Comparison of ENCODE assay signal across 17 cellular contexts in the genomic region with DNA sequence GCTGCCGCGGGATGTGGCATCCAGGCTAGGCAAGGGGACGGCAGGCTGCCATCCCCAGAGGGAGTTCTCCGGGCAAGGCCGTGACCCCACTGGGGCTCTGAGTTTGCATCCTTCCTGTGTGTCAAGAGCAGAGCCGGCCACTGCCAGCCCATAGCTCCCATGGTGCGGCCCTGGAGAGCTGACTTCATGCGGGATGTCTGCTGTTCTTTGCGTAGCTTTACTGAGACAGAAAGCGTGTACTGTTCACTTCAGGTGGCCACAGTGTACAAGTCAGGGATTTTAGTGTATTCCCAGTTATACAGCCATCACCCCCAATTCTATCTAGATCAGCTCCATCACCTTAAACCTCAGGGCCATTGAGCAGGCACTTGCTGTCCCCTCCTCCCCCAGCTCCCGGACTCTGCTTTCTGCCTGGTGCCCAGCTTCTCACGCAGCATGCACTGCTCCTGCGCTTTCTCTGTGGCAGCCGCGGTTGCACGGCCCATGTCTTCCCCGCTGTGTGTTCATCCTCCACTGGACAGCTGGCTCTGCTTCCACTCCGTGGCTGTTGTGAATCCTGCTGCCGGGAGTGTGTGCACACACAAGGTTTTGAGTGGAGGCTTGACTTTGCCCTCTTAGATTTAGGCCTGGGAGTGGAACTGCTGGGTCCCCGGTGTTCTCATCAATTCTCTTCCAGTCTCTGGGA.
"Had no signal": no experiment of that assay in that cellular context is flagged by ENCODE, and none has a peak within 500 bp of the region (broad histone marks: within the 10 kb centered on the region; RNA-seq: fewer than 3 reads in every experiment).

No MANE protein-coding gene starts in this region.

- H3K4me3 ChIP-seq: lower lobe of right lung, pancreas, tibial artery had no signal

- H3K27me3 Mint-ChIP-seq: activated CD4-positive, alpha-beta T cell treated with anti-CD3 and anti-CD28 coated beads for 36 hours; activated naive CD4-positive, alpha-beta T cell treated with anti-CD3 and anti-CD28 coated beads, Interleukin-2, amount 50 U/mL, for 24 hours; naive thymus-derived CD8-positive, alpha-beta T cell; stimulated activated naive CD8-positive, alpha-beta T cell treated with anti-CD3 and anti-CD28 coated beads, Interleukin-15, amount 100 ng/mL, for 72 hours had no signal

- H3K27ac ChIP-seq: foreskin keratinocyte, lower lobe of right lung, pancreas, tibial artery had no signal

- H3K27ac Mint-ChIP-seq: activated CD4-positive, alpha-beta T cell treated with anti-CD3 and anti-CD28 coated beads for 36 hours; activated naive CD4-positive, alpha-beta T cell treated with anti-CD3 and anti-CD28 coated beads, Interleukin-2, amount 50 U/mL, for 24 hours had no signal

- H3K4me3 Mint-ChIP-seq: activated CD4-positive, alpha-beta T cell treated with anti-CD3 and anti-CD28 coated beads for 36 hours; activated naive CD4-positive, alpha-beta T cell treated with anti-CD3 and anti-CD28 coated beads, Interleukin-2, amount 50 U/mL, for 24 hours; immature natural killer cell; naive thymus-derived CD8-positive, alpha-beta T cell; stimulated activated naive CD8-positive, alpha-beta T cell treated with anti-CD3 and anti-CD28 coated beads, Interleukin-15, amount 100 ng/mL, for 72 hours had no signal

- H3K9me3 Mint-ChIP-seq: activated naive CD4-positive, alpha-beta T cell treated with anti-CD3 and anti-CD28 coated beads, Interleukin-2, amount 50 U/mL, for 24 hours; immature natural killer cell; naive thymus-derived CD8-positive, alpha-beta T cell; stimulated activated naive CD8-positive, alpha-beta T cell treated with anti-CD3 and anti-CD28 coated beads, Interleukin-15, amount 100 ng/mL, for 72 hours had no signal

- DNase-seq: activated CD4-positive, alpha-beta T cell treated with anti-CD3 and anti-CD28 coated beads for 36 hours; activated CD4-positive, alpha-beta T cell treated with anti-CD3 and anti-CD28 coated beads, Interleukin-2, amount 50 U/mL, for 48 hours; activated gamma-delta T cell; effector CD8-positive, alpha-beta T cell; erythroblast; foreskin keratinocyte; immature natural killer cell; lower lobe of right lung; naive thymus-derived CD8-positive, alpha-beta T cell; right cardiac atrium; stimulated activated CD4-positive, alpha-beta T cell treated with anti-CD3 and anti-CD28 coated beads, Interleukin-4, amount 100 ng/mL, for 24 hours; stimulated activated naive CD8-positive, alpha-beta T cell treated with anti-CD3 and anti-CD28 coated beads, Interleukin-15, amount 100 ng/mL, for 72 hours; T-helper 1 cell; T-helper 9 cell; tibial artery had no signal

- H3K27me3 ChIP-seq: foreskin keratinocyte, pancreas had no signal

- H3K9me3 ChIP-seq: lower lobe of right lung, pancreas, tibial artery had no signal

- H3K4me1 ChIP-seq: foreskin keratinocyte, lower lobe of right lung, pancreas had no signal
